Comparison of ENCODE assay signal across 8 cellular contexts in genomic region chr7:3301472-3301778, GRCh38. TPM values are rescaled to one million over a fixed set of nuclear protein-coding genes. Genes with fewer than 3 reads are reported as not detected.
DNase-seq lines count a peak whose midpoint lies in the region; ATAC-seq and TF ChIP-seq lines count a peak whose summit lies in the region.

No MANE protein-coding gene starts in this region.

- H3K27me3 ChIP-seq in SK-N-SH (ENCODE audit: insufficient read depth) (peaks cover 12% of the 10 kb centered on the region; the same call in 1 of the 2 replicates), esophagus squamous epithelium (peaks cover 0 to 35% (median 5%) of the 10 kb centered on the region in 4 donors), thoracic aorta (replicated peaks; ENCODE audit: insufficient read depth) (no peaks in the 10 kb centered on the region)

- no peak overlapping the region for H2AFZ ChIP-seq in SK-N-SH (ENCODE audit: low read depth)

- no peaks in the 10 kb centered on the region for H3K9me2 ChIP-seq in SK-N-SH

- no peak for TF ChIP-seq EP300 in SK-N-SH (IDR thresholded peaks at IDR 0.05; ENCODE audit: borderline replicate concordance in 1 of 2, low read depth in 1 of 2, low read length in 1 of 2)

- WGBS in SK-N-SH (ENCODE audit: low lambda C conversion rate) = no CpG with 5 or more reads among the region's 63 CpGs
- WGBS in esophagus squamous epithelium, 2 donors = no CpG with 5 or more reads among the region's 63 CpGs

- CTCF ChIA-PET in SK-N-SH (lab: Yijun Ruan, JAX) = interaction anchor here (0.6 to 4.6 kb wide), 58 partner anchors 9 to 1330 kb away, joined by 3 to 36 read pairs (median 4); no protein-coding TSS in a partner anchor

- intact Hi-C loops in esophagus squamous epithelium (cut with DNase I) = loop anchor here (10.0 kb wide), 1 partner anchor 593 kb away; no protein-coding TSS in a partner anchor
- intact Hi-C loops in posterior cingulate gyrus (cut with DNase I) = loop anchor here (10.0 kb wide), 1 partner anchor 1473 kb away; the partner anchor contains the start of gene AP5Z1

- H3K9ac ChIP-seq in SK-N-SH = no peak overlapping the region

- no peak for TF ChIP-seq POLR2A in esophagus squamous epithelium (IDR thresholded peaks at IDR 0.05)

- H3K4me1 ChIP-seq in SK-N-SH (ENCODE audit: control insufficient read depth in 1 of 2, insufficient read depth in 2 of 2, low read depth in 1 of 2, low read length in 1 of 2) (peaks cover 0 to 15% of the 10 kb centered on the region in 2 experiments; a peak in 2 of 4 replicates), esophagus squamous epithelium (peaks cover 7 to 23% (median 14%) of the 10 kb centered on the region in 3 donors), thoracic aorta (ENCODE audit: control insufficient read depth in 1 of 2, low read depth in 2 of 2) (peaks cover 7 to 31% of the 10 kb centered on the region in 2 donors)

- H3K4me3 ChIP-seq in SK-N-SH (ENCODE audit: low read depth in 2 of 2, low read length in 1 of 2) (peak overlapping the region in 1 of 2 experiments; percentile 62; a peak in 2 of 4 replicates), esophagus squamous epithelium (peak overlapping the region; percentile 34 to 79 (median 60)), thoracic aorta (peak overlapping the region; percentile 66)

- POLR2A ChIA-PET in SK-N-SH (lab: Yijun Ruan, JAX) = interaction anchor here (1.1 kb wide), 1 partner anchor 58 kb away, joined by 3 read pairs; no protein-coding TSS in a partner anchor

- H3F3A ChIP-seq in SK-N-SH (replicated peaks; ENCODE audit: insufficient read depth) = no peaks in the 10 kb centered on the region

- peak overlapping the region in 1 of 2 experiments; percentile 47; a peak in 1 of 4 replicates for H3K27ac ChIP-seq in SK-N-SH (ENCODE audit: low read depth in 2 of 2, low read length in 1 of 2)
- peak overlapping the region in 3 of 4 donors; percentile 49 to 79 (median 73) for H3K27ac ChIP-seq in esophagus squamous epithelium
- no peak overlapping the region for H3K27ac ChIP-seq in thoracic aorta
- no peak overlapping the region for H3K27ac ChIP-seq in substantia nigra (ENCODE audit: low read depth, low read length, poor library complexity, severe bottlenecking)

- H3K36me3 ChIP-seq in SK-N-SH (replicated peaks in 1 of 2; ENCODE audit: control insufficient read depth in 1 of 2, insufficient read depth in 2 of 2, low read length in 1 of 2) = no peaks in the 10 kb centered on the region
- H3K36me3 ChIP-seq in esophagus squamous epithelium = no peaks in the 10 kb centered on the region
- no peaks in the 10 kb centered on the region for H3K36me3 ChIP-seq in thoracic aorta

- no peak for TF ChIP-seq RAD21 in SK-N-SH (IDR thresholded peaks at IDR 0.05; ENCODE audit: low read length)

- H3K4me2 ChIP-seq in SK-N-SH = no peak overlapping the region

- TF ChIP-seq CTCF in SK-N-SH (IDR thresholded peaks at IDR 0.05) = no peak
- no peak for TF ChIP-seq CTCF in esophagus squamous epithelium (IDR thresholded peaks at IDR 0.05)
- no peak for TF ChIP-seq CTCF in thoracic aorta (IDR thresholded peaks at IDR 0.05)

- no peaks in the 10 kb centered on the region for H4K20me1 ChIP-seq in SK-N-SH (ENCODE audit: insufficient read depth)

- no peaks in the 10 kb centered on the region for H3K79me2 ChIP-seq in SK-N-SH (ENCODE audit: insufficient read depth)

- peak; percentile 76 for DNase-seq in SK-N-SH
- no peak for DNase-seq in esophagus squamous epithelium (lab: John Stamatoyannopoulos, UW)
- DNase-seq in thoracic aorta (ENCODE audit: low spot score) = no peak
- DNase-seq in SKM-1 (lab: John Stamatoyannopoulos, UW; ENCODE audit: unreplicated experiment) = no peak
- no peak for DNase-seq in posterior cingulate gyrus
- no peak for DNase-seq in substantia nigra (lab: John Stamatoyannopoulos, UW)

- ATAC-seq in SK-N-SH treated with all-trans-retinoic acid at 6 μM for 48 hours = no peak
- ATAC-seq in HG03432 (IDR thresholded peaks at IDR 0.05; ENCODE audit: unreplicated experiment) = peak; percentile 21
- no peak for ATAC-seq in thoracic aorta (ENCODE audit: insufficient number of reproducible peaks, low FRiP score, low read depth)

- no peaks in the 10 kb centered on the region for H3K9me3 ChIP-seq in SK-N-SH
- no peaks in the 10 kb centered on the region for H3K9me3 ChIP-seq in esophagus squamous epithelium
- no peaks in the 10 kb centered on the region for H3K9me3 ChIP-seq in thoracic aorta

TF ChIP-seq in SK-N-SH, 30 proteins besides CTCF, POLR2A, EP300 and RAD21 (continues in another document):
- TF ChIP-seq GATA2 (CRISPR knock-in tag; IDR thresholded peaks at IDR 0.05) = no peak
- TF ChIP-seq IRF3 (IDR thresholded peaks at IDR 0.05; ENCODE audit: low read depth, low read length) = no peak
- TF ChIP-seq TEAD4 (IDR thresholded peaks at IDR 0.05; ENCODE audit: borderline replicate concordance, insufficient read depth) = no peak
- no peak for TF ChIP-seq FOXM1 (IDR thresholded peaks at IDR 0.05; ENCODE audit: low read depth)
- no peak for TF ChIP-seq MEF2A (IDR thresholded peaks at IDR 0.05; ENCODE audit: borderline replicate concordance, low read depth)
- TF ChIP-seq MAX (IDR thresholded peaks at IDR 0.05; ENCODE audit: low read depth) = no peak
- TF ChIP-seq ZBTB33 (IDR thresholded peaks at IDR 0.05; ENCODE audit: borderline replicate concordance, low read depth) = no peak
- TF ChIP-seq TCF12 (IDR thresholded peaks at IDR 0.05) = no peak

TF ChIP-seq in SK-N-SH treated with all-trans-retinoic acid at 6 μM for 48 hours, 23 proteins besides CTCF, POLR2A, EP300 and RAD21:
- TF ChIP-seq ZNF565 (CRISPR knock-in tag; conservative IDR thresholded peaks at IDR 0.05; ENCODE audit: low read depth) = no peak
- TF ChIP-seq BACH2 (CRISPR knock-in tag; IDR thresholded peaks at IDR 0.05; ENCODE audit: borderline replicate concordance) = no peak
- no peak for TF ChIP-seq PPARA (CRISPR knock-in tag; IDR thresholded peaks at IDR 0.05; ENCODE audit: borderline replicate concordance)
- no peak for TF ChIP-seq TSHZ2 (CRISPR knock-in tag; IDR thresholded peaks at IDR 0.05)
- TF ChIP-seq ESRRG (CRISPR knock-in tag; IDR thresholded peaks at IDR 0.05) = no peak
- no peak for TF ChIP-seq ARNTL (CRISPR knock-in tag; IDR thresholded peaks at IDR 0.05; ENCODE audit: borderline replicate concordance, low read depth)
- no peak for TF ChIP-seq SNAI2 (CRISPR knock-in tag; IDR thresholded peaks at IDR 0.05)
- no peak for TF ChIP-seq TCF4 (CRISPR knock-in tag; IDR thresholded peaks at IDR 0.05; ENCODE audit: borderline replicate concordance)
- TF ChIP-seq TOX (CRISPR knock-in tag; IDR thresholded peaks at IDR 0.05; ENCODE audit: borderline replicate concordance) = no peak
- TF ChIP-seq POU6F1 (CRISPR knock-in tag; IDR thresholded peaks at IDR 0.05; ENCODE audit: borderline replicate concordance, low read depth) = no peak
- no peak for TF ChIP-seq ZNF8 (CRISPR knock-in tag; IDR thresholded peaks at IDR 0.05)
- TF ChIP-seq ZC3H10 (CRISPR knock-in tag; IDR thresholded peaks at IDR 0.05) = no peak
- TF ChIP-seq OSR1 (CRISPR knock-in tag; IDR thresholded peaks at IDR 0.05) = no peak
- no peak for TF ChIP-seq GLIS3 (CRISPR knock-in tag; IDR thresholded peaks at IDR 0.05)
- no peak for TF ChIP-seq ISL1 (CRISPR knock-in tag; IDR thresholded peaks at IDR 0.05)
TF ChIP-seq in SK-N-SH treated with all-trans-retinoic acid at 6 μM for 48 hours: peak in this region for 0.

RNA-seq across cellular contexts. Expression of gene SDK1, which starts 0.4 kb away (rescaled TPM):
- polyA plus RNA-seq in SK-N-SH (2012; rRNA removed) = 0.96 and 1.2 TPM in 2 replicates
- polyA plus RNA-seq in SK-N-SH (2012; cell fraction: cytosol; rRNA removed) = 0.51 and 0.87 TPM in 2 replicates
- 4.8 and 5.5 TPM in 2 replicates for polyA plus RNA-seq in SK-N-SH (2012; cell fraction: nucleus; rRNA removed)
- total RNA-seq in esophagus squamous epithelium (1 to 10 TPM; 2.0 to 9.3 (median 3.8) TPM), thoracic aorta (10 to 100 TPM; 27.5 to 29.2 TPM)

Comparison
In these comparisons a context has a peak if more than half of its experiments do, and no peak if none do; other contexts are left out.
1. H3K27ac ChIP-seq: peak in esophagus squamous epithelium (3 of 4); none in thoracic aorta (0 of 2) and substantia nigra (single experiment).